In the genomic region with DNA sequence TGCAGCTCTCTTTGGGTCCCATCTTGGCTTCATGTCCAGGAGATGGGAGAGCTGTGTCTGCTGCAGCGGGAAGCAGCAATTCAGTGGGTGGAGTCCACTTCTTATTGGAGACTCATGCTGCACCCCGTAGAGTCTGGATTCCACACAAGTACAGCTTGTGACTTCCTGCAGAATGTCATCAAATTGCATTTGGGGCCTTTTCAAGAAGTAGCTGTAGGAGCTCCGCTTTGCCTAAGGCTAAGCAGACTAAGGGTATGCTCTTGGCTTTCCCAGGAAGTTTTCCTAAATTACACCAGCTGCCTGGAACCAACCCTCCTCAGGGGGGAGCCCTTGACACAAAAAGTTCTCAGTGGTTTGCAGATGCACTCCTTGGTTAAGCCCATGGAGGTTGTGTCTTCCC, we compare ENCODE assay signal across 8 cellular contexts. TPM values are rescaled to one million over a fixed set of nuclear protein-coding genes. Genes with fewer than 3 reads are reported as not detected.
A peak's percentile ranks its signal among the peaks of the same experiment; 100 is the strongest.
DNase-seq lines count a peak whose midpoint lies in the region; ATAC-seq and TF ChIP-seq lines count a peak whose summit lies in the region.

No MANE protein-coding gene starts in this region.

- peaks cover 3% of the 10 kb centered on the region for H3K4me1 Mint-ChIP-seq in MCF 10A (ENCODE audit: insufficient read depth, unreplicated experiment)
- peaks cover 29% of the 10 kb centered on the region for H3K4me1 Mint-ChIP-seq in mesothelial cell of epicardium

- H3K36me3 Mint-ChIP-seq in MCF 10A (ENCODE audit: insufficient read depth, unreplicated experiment) (peaks cover 4% of the 10 kb centered on the region), mesothelial cell of epicardium (no peaks in the 10 kb centered on the region)

- H3K9me2 ChIP-seq in DOHH2 (replicated peaks; ENCODE audit: control insufficient read depth, low read length) = no peaks in the 10 kb centered on the region

- TF ChIP-seq CTCF in DOHH2 (IDR thresholded peaks at IDR 0.05; ENCODE audit: low read depth, low read length, poor library complexity, severe bottlenecking) (peak; percentile 46), LNCaP clone FGC (IDR thresholded peaks at IDR 0.05; ENCODE audit: control insufficient read depth, extremely low read depth, insufficient read depth) (peak; percentile 78), MCF 10A (IDR thresholded peaks at IDR 0.05; ENCODE audit: unreplicated experiment) (peak; percentile 17), mesothelial cell of epicardium (IDR thresholded peaks at IDR 0.05; ENCODE audit: unreplicated experiment) (peak; percentile 23)

- POLR2A ChIA-PET in MCF 10A (lab: Yijun Ruan, JAX) = no interaction called here

- H3F3A ChIP-seq in DOHH2 (ENCODE audit: control insufficient read depth, insufficient read depth) = peaks cover 8% of the 10 kb centered on the region

- H3K4me3 Mint-ChIP-seq in MCF 10A (ENCODE audit: unreplicated experiment) (no peak overlapping the region), mesothelial cell of epicardium (no peak overlapping the region)

- ATAC-seq in GM19452 (IDR thresholded peaks at IDR 0.05; ENCODE audit: unreplicated experiment) (no peak), HG02623 (IDR thresholded peaks at IDR 0.05; ENCODE audit: unreplicated experiment) (no peak)

- no peaks in the 10 kb centered on the region for H3K9me3 ChIP-seq in DOHH2 (ENCODE audit: control insufficient read depth, insufficient read depth, low read length)

- H3K27me3 Mint-ChIP-seq in MCF 10A (ENCODE audit: insufficient read depth, unreplicated experiment) (no peaks in the 10 kb centered on the region), mesothelial cell of epicardium (ENCODE audit: low read depth) (peaks cover 6% of the 10 kb centered on the region)

- H3K27ac ChIP-seq in DOHH2 (ENCODE audit: low read depth, low read length) = no peak overlapping the region

- no peak for DNase-seq in LNCaP clone FGC (ENCODE audit: low read depth)
- peak; percentile 61 for DNase-seq in MCF 10A (ENCODE audit: unreplicated experiment)
- DNase-seq in mesothelial cell of epicardium (ENCODE audit: low spot score in 2 of 2, unreplicated experiment in 2 of 2) = no peak
- DNase-seq in T-helper 2 cell = no peak
- no peak for DNase-seq in HK-2 (ENCODE audit: unreplicated experiment)

- CTCF ChIA-PET in MCF 10A (lab: Yijun Ruan, JAX) = interaction anchor here (0.8 to 2.2 kb wide), 6 partner anchors 10 to 103 kb away, joined by 3 to 8 read pairs (median 4); no protein-coding TSS in a partner anchor

- no peak overlapping the region for H3K4me2 ChIP-seq in DOHH2 (ENCODE audit: low read length)

- peaks cover 24% of the 10 kb centered on the region for H3K4me1 ChIP-seq in DOHH2 (ENCODE audit: control insufficient read depth, low read length)

- intact Hi-C loops in MCF 10A (cut with micrococcal nuclease) = loop anchor here (1.0 kb wide), 1 partner anchor 103 kb away; no protein-coding TSS in a partner anchor

- no peak overlapping the region for H3K27ac Mint-ChIP-seq in MCF 10A (ENCODE audit: low read depth, unreplicated experiment)
- peak overlapping the region; percentile 37 for H3K27ac Mint-ChIP-seq in mesothelial cell of epicardium

- BruUV-seq in MCF 10A (replicated peaks; lab: Mats Ljungman, UMichigan) = no TSS peak

- H3K9me3 Mint-ChIP-seq in MCF 10A (ENCODE audit: unreplicated experiment) = no peaks in the 10 kb centered on the region
- H3K9me3 Mint-ChIP-seq in mesothelial cell of epicardium = no peaks in the 10 kb centered on the region

- peaks cover 17% of the 10 kb centered on the region for H3K27me3 ChIP-seq in DOHH2 (ENCODE audit: control insufficient read depth, low read length)

- no peaks in the 10 kb centered on the region for H3K79me2 ChIP-seq in DOHH2 (ENCODE audit: control insufficient read depth, low read length)

- 0 out of 2 replicates have a peak, but pooled peaks cover 5% of the 10 kb centered on the region for H4K20me1 ChIP-seq in DOHH2 (ENCODE audit: control insufficient read depth, insufficient read depth, low read depth, low read length)

- H3K36me3 ChIP-seq in DOHH2 (ENCODE audit: control insufficient read depth, low read length) = no peaks in the 10 kb centered on the region

- H3K4me3 ChIP-seq in DOHH2 (ENCODE audit: low read length) = no peak overlapping the region
- no peak overlapping the region for H3K4me3 ChIP-seq in LNCaP clone FGC (ENCODE audit: low read depth, low read length)

RNA-seq across cellular contexts. Expression of a gene that starts 5.7 kb away (rescaled TPM):
- total RNA-seq in MCF 10A (2022) (5.8 and 5.9 TPM in 2 replicates), mesothelial cell of epicardium (10.6 to 11.5 TPM (median 11.0 TPM) in 3 replicates)

RNA-seq across cellular contexts. Expression of a gene that starts 18.3 kb away (rescaled TPM):
- 25.6 and 33.7 TPM in 2 replicates for total RNA-seq in MCF 10A (2022)
- total RNA-seq in mesothelial cell of epicardium = 30.6 to 34.8 TPM (median 31.0 TPM) in 3 replicates

RNA-seq across cellular contexts. Expression of a gene that starts 45.8 kb away (rescaled TPM):
- 43.2 and 44.1 TPM in 2 replicates for total RNA-seq in MCF 10A (2022)
- 38.4 to 40.5 TPM (median 38.5 TPM) in 3 replicates for total RNA-seq in mesothelial cell of epicardium

RNA-seq across cellular contexts. Expression of a gene that starts 49.3 kb away (rescaled TPM):
- not detected in 2 replicates for total RNA-seq in MCF 10A (2022)
- total RNA-seq in mesothelial cell of epicardium = 0.42 to 0.57 TPM (median 0.49 TPM) in 3 replicates

Comparison
In these comparisons a context has a peak if more than half of its experiments do, and no peak if none do; other contexts are left out.
1. CTCF ChIP-seq: peak in every context shown above with its lines; median percentile 78 in LNCaP clone FGC; 46 in DOHH2; 23 in mesothelial cell of epicardium; 17 in MCF 10A.